8 cellular contexts compared by ENCODE assay signal in the genomic region with DNA sequence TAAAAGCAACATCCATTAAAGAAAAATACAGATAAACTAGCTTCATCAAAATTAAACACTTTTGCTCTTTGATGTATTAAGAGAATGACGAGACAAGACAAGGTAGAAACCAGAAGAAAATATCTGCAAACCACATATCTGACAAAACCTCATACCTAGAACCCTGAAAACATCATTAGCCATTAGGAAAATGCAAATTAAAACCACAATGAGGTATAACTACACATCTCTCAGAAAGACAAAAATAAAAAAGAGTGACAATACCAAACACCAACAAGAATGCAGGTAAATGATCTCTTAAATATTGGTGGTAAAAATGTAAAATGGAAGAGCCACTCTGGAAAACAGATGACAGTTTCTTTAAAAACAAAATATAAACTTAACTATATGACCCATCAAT.
DNase-seq lines count a peak whose midpoint lies in the region; ATAC-seq lines count a peak whose summit lies in the region.
"Not testable (repeated sequence)": the region's sequence is repeated elsewhere in the genome, so short reads cannot be mapped to it uniquely, and the experiment has no call there.

No MANE protein-coding gene starts in this region.

- H3K9me3 Mint-ChIP-seq in activated naive CD8-positive, alpha-beta T cell treated with anti-CD3 and anti-CD28 coated beads, Interleukin-2, amount 50 U/mL, for 24 hours = not testable (repeated sequence)

- H3K4me1 Mint-ChIP-seq in activated naive CD8-positive, alpha-beta T cell treated with anti-CD3 and anti-CD28 coated beads, Interleukin-2, amount 50 U/mL, for 24 hours = peaks cover 15% of the 10 kb centered on the region

- peak overlapping the region; percentile 42 for H3K27ac Mint-ChIP-seq in activated naive CD8-positive, alpha-beta T cell treated with anti-CD3 and anti-CD28 coated beads, Interleukin-2, amount 50 U/mL, for 24 hours

- H3K36me3 Mint-ChIP-seq in activated naive CD8-positive, alpha-beta T cell treated with anti-CD3 and anti-CD28 coated beads, Interleukin-2, amount 50 U/mL, for 24 hours (ENCODE audit: low read depth) = peaks cover 58% of the 10 kb centered on the region

- not testable (repeated sequence) for H3K27me3 Mint-ChIP-seq in activated naive CD8-positive, alpha-beta T cell treated with anti-CD3 and anti-CD28 coated beads, Interleukin-2, amount 50 U/mL, for 24 hours

- H3K4me3 Mint-ChIP-seq in activated naive CD8-positive, alpha-beta T cell treated with anti-CD3 and anti-CD28 coated beads, Interleukin-2, amount 50 U/mL, for 24 hours = not testable (repeated sequence)

- ATAC-seq in GM18499 (IDR thresholded peaks at IDR 0.05; ENCODE audit: insufficient read depth, unreplicated experiment) (peak; percentile 67), GM18909 (IDR thresholded peaks at IDR 0.05; ENCODE audit: poor library complexity, unreplicated experiment) (peak; percentile 61), GM21390 (IDR thresholded peaks at IDR 0.05; ENCODE audit: unreplicated experiment) (peak; percentile 84), HG02610 (IDR thresholded peaks at IDR 0.05; ENCODE audit: unreplicated experiment) (peak; percentile 73), HG02885 (IDR thresholded peaks at IDR 0.05; ENCODE audit: poor library complexity, unreplicated experiment) (peak; percentile 79), HG03342 (IDR thresholded peaks at IDR 0.05; ENCODE audit: unreplicated experiment) (peak; percentile 66), HG03571 (IDR thresholded peaks at IDR 0.05; ENCODE audit: unreplicated experiment) (peak; percentile 46)
- not testable (repeated sequence) for ATAC-seq in activated naive CD8-positive, alpha-beta T cell treated with anti-CD3 and anti-CD28 coated beads, Interleukin-2, amount 50 U/mL, for 24 hours

- DNase-seq in activated naive CD8-positive, alpha-beta T cell treated with anti-CD3 and anti-CD28 coated beads, Interleukin-2, amount 50 U/mL, for 24 hours = not testable (repeated sequence)
